8 cellular contexts compared by ENCODE assay signal in the genomic region with DNA sequence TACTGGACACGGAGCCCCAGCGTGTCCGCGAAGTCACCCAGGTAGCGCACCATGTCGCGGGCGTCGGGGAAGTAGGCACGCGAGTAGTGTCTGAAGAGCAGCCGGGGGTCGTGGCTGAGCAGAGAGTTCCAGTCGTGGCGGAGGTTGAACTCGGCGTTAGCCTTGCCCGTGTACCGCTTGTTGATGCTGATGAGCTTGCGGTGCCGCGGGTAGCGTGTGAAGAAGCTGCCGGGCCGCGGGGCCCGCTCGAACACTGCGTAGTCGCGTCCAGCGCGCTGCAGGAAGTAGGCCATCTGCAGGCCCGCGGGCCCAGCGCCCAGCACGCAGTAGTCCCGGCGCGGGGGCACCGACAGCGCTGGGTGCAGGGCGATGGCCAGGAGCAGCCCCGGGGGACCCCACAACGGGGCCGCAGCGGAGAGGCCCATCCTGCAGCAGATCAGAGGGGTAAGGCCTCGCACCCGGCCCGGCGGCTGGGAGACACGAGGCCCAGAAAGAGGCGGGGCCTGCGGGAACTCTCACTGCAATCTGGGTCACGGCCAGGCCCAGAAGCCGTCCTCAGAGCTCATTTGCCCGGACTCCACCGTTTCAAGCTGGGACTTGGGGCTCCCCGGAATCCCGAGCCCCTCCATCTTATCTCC. TPM values are rescaled to one million over a fixed set of nuclear protein-coding genes. Genes with fewer than 3 reads are reported as not detected.
DNase-seq lines count a peak whose midpoint lies in the region; ATAC-seq, FAIRE-seq and TF ChIP-seq lines count a peak whose summit lies in the region.

No MANE protein-coding gene starts in this region.

- ATAC-seq in K562: 0 out of 3 replicates have a peak, but pooled peaks have one; percentile 3
- peak in 2 of 4 donors; percentile 1 to 3 for ATAC-seq in right lobe of liver
- ATAC-seq in GM21381 (IDR thresholded peaks at IDR 0.05; ENCODE audit: unreplicated experiment): no peak
- no peak for ATAC-seq in HG02759 (IDR thresholded peaks at IDR 0.05; ENCODE audit: unreplicated experiment)
- no peak for ATAC-seq in HG03439 (IDR thresholded peaks at IDR 0.05; ENCODE audit: unreplicated experiment)

- H3K9me3 ChIP-seq in K562 (replicated peaks; ENCODE audit: control insufficient read depth, insufficient read depth, low read depth, low read length): no peaks in the 10 kb centered on the region
- no peaks in the 10 kb centered on the region for H3K9me3 ChIP-seq in right lobe of liver
- no peaks in the 10 kb centered on the region for H3K9me3 ChIP-seq in tibial nerve

- peak overlapping the region; percentile 45 to 88 for H3K9ac ChIP-seq in K562 (ENCODE audit: insufficient read depth in 1 of 2, low read depth in 2 of 2, low read length in 2 of 2)

- in situ Hi-C loops in K562 (cut with MboI): no loop called here

- no TSS peak for BruUV-seq in K562 (replicated peaks; lab: Mats Ljungman, UMichigan)

- H2AFZ ChIP-seq in K562 (ENCODE audit: low read depth, low read length): peak overlapping the region; percentile 82

- H3K4me3 ChIP-seq in K562 (peak overlapping the region; percentile 53), right lobe of liver (peak overlapping the region; percentile 59 to 63 (median 60)), tibial nerve (peak overlapping the region; percentile 47 to 73 (median 64))

- FAIRE-seq in K562 (lab: Jason Lieb, UNC): no peak

- H3K79me2 ChIP-seq in K562 (ENCODE audit: control insufficient read depth, insufficient read depth, low read length): peaks cover 17% of the 10 kb centered on the region

- peak overlapping the region; percentile 87 for H3K27ac Mint-ChIP-seq in activated T-cell treated with anti-CD3 and anti-CD28 coated beads, Interleukin-2, amount 50 U/mL, for 24 hours

- no peak for TF ChIP-seq RAD21 in K562 (CRISPR knock-in tag; conservative IDR thresholded peaks at IDR 0.05 in 1 of 2, IDR thresholded peaks at IDR 0.05 in 1 of 2)

- TF ChIP-seq EP300 in K562 (IDR thresholded peaks at IDR 0.05; ENCODE audit: low read length) (no peak), tibial nerve (IDR thresholded peaks at IDR 0.05) (no peak)

- H3K36me3 Mint-ChIP-seq in activated T-cell treated with anti-CD3 and anti-CD28 coated beads, Interleukin-2, amount 50 U/mL, for 24 hours (ENCODE audit: low read depth): peaks cover 44% of the 10 kb centered on the region

- peak overlapping the region; percentile 75 for H3K4me3 Mint-ChIP-seq in activated T-cell treated with anti-CD3 and anti-CD28 coated beads, Interleukin-2, amount 50 U/mL, for 24 hours

- TF ChIP-seq CTCF in K562 (IDR thresholded peaks at IDR 0.05 in 2 of 3, conservative IDR thresholded peaks at IDR 0.05 in 1 of 3; ENCODE audit: insufficient read depth in 2 of 3, low read depth in 1 of 3, low read length in 3 of 3): no peak
- TF ChIP-seq CTCF in right lobe of liver (IDR thresholded peaks at IDR 0.05): no peak
- no peak for TF ChIP-seq CTCF in tibial nerve (IDR thresholded peaks at IDR 0.05)

- H3K4me2 ChIP-seq in K562 (ENCODE audit: insufficient read depth, low read length): peak overlapping the region; percentile 78

- 49% methylated on average over 9 of the region's 60 CpGs for WGBS in K562 (ENCODE audit: insufficient coverage, low coverage, missing lambda C conversion rate)
- WGBS in right lobe of liver (ENCODE audit: insufficient coverage, low coverage, low lambda C conversion rate, missing lambda C conversion rate): 96% methylated on average over 18 of the region's 60 CpGs
- 94 to 95% methylated on average over 53 to 54 of the region's 60 CpGs for WGBS in tibial nerve, 2 donors

- peaks cover 19 to 31% of the 10 kb centered on the region in 2 experiments for H3K4me1 ChIP-seq in K562 (replicated peaks in 1 of 2; ENCODE audit: control insufficient read depth in 2 of 2, insufficient read depth in 2 of 2, low read length in 2 of 2)
- H3K4me1 ChIP-seq in right lobe of liver: peaks cover 0 to 22% (median 4%) of the 10 kb centered on the region in 4 donors
- peaks cover 0 to 26% (median 10%) of the 10 kb centered on the region in 4 donors for H3K4me1 ChIP-seq in tibial nerve

- no peaks in the 10 kb centered on the region for H3K9me1 ChIP-seq in K562 (ENCODE audit: control insufficient read depth, insufficient read depth, low read length)

- no peaks in the 10 kb centered on the region for H4K20me1 ChIP-seq in K562 (replicated peaks; ENCODE audit: control insufficient read depth, insufficient read depth, low read length)

- no peaks in the 10 kb centered on the region for H3K9me3 Mint-ChIP-seq in activated T-cell treated with anti-CD3 and anti-CD28 coated beads, Interleukin-2, amount 50 U/mL, for 24 hours

- POLR2A ChIA-PET in K562 (lab: Yijun Ruan, JAX): interaction anchor here (1.1 to 2.6 kb wide), 3 partner anchors 11 to 22 kb away, joined by 3 to 13 read pairs (median 4); no protein-coding TSS in a partner anchor

- H3K27me3 Mint-ChIP-seq in activated T-cell treated with anti-CD3 and anti-CD28 coated beads, Interleukin-2, amount 50 U/mL, for 24 hours: no peaks in the 10 kb centered on the region

- H3K27ac ChIP-seq in K562 (ENCODE audit: extremely low read depth, low read depth, low read length) (peak overlapping the region; percentile 66), right lobe of liver (no peak overlapping the region), tibial nerve (peak overlapping the region; percentile 83 to 91 (median 88))

- peaks cover 39% of the 10 kb centered on the region; the same call in 2 of the 3 replicates for H3K36me3 ChIP-seq in K562 (ENCODE audit: control insufficient read depth, insufficient read depth, low read length)
- peaks cover 0 to 8% (median 3%) of the 10 kb centered on the region in 4 donors for H3K36me3 ChIP-seq in right lobe of liver
- H3K36me3 ChIP-seq in tibial nerve: peaks cover 0 to 51% (median 1%) of the 10 kb centered on the region in 3 donors

- intact Hi-C loops in K562 (cut with micrococcal nuclease) (loop anchor here (2.0 kb wide), 1 partner anchor 25 kb away; a partner anchor contains a TSS), right lobe of liver (cut with DNase I) (no loop called here)

- H3K27me3 ChIP-seq in K562 (ENCODE audit: control insufficient read depth in 2 of 2, insufficient read depth in 2 of 2, low read length in 2 of 2) (no peaks in the 10 kb centered on the region), right lobe of liver (no peaks in the 10 kb centered on the region), tibial nerve (no peaks in the 10 kb centered on the region)

- peaks cover 30% of the 10 kb centered on the region for H3K4me1 Mint-ChIP-seq in activated T-cell treated with anti-CD3 and anti-CD28 coated beads, Interleukin-2, amount 50 U/mL, for 24 hours (ENCODE audit: low read depth)

- DNase-seq in activated T-cell treated with anti-CD3 and anti-CD28 coated beads, Interleukin-2, amount 50 U/mL, for 24 hours: no peak
- DNase-seq in activated T-cell treated with anti-CD3 and anti-CD28 coated beads for 4 hours (no peak), K562 (ENCODE audit: extremely low read depth in 1 of 4, low spot score in 3 of 4) (peak in 3 of 4 experiments; percentile 24 to 51 (median 40)), right lobe of liver (no peak), tibial nerve (ENCODE audit: low spot score in 2 of 2) (no peak)

- CTCF ChIA-PET in K562 (lab: Yijun Ruan, JAX; ENCODE audit: low intra/inter-chr PET ratio): no interaction called here

- TF ChIP-seq POLR2A in K562 (conservative IDR thresholded peaks at IDR 0.05) (no peak), right lobe of liver (IDR thresholded peaks at IDR 0.05) (no peak), tibial nerve (IDR thresholded peaks at IDR 0.05) (no peak)

RNA-seq across cellular contexts. Expression of a gene that starts 0.7 kb away (rescaled TPM):
- 10.1 and 19.1 TPM in 2 replicates for total RNA-seq in K562 (2011; cell fraction: chromatin; rRNA removed; ENCODE audit: low replicate concordance)
- 17.4 and 20.0 TPM in 2 replicates for total RNA-seq in K562 (2011; cell fraction: nucleolus; rRNA removed)
- 16.1 and 24.4 TPM in 2 replicates for total RNA-seq in K562 (2011; cell fraction: nucleoplasm; rRNA removed)
- total RNA-seq in K562 (2014; rRNA removed) (11.2 and 14.1 TPM in 2 replicates), K562 (2014; rRNA removed; fragmentation: Illumina TruSeq; extraction: Trizol) (5.7 and 5.8 TPM in 2 replicates), K562 (2015; rRNA removed; fragmentation: Illumina TruSeq; extraction: Trizol) (7.8 and 8.9 TPM in 2 replicates), K562 (2021) (42.3 and 48.4 TPM in 2 replicates), right lobe of liver (10 to 100 TPM in 4 of 6 experiments, 1 to 10 TPM in 2; 9.6 to 14.0 (median 11.8) TPM), tibial nerve (10 to 100 TPM in 3 of 4 donors, 1 to 10 TPM in 1; 3.1 to 13.7 (median 13.1) TPM)
- polyA plus RNA-seq in K562 (2011; rRNA removed) (2.8 and 3.8 TPM in 2 replicates), K562 (2014; fragmentation: Illumina TruSeq; extraction: Trizol) (19.8 and 20.6 TPM in 2 replicates), K562 (2014; fragmentation: Nextera tagmentation; extraction: Ambion mirVana) (1 to 10 TPM; 5.4 to 5.7 TPM), K562 (2014; rRNA removed) (10.1 and 14.3 TPM in 2 replicates)
- polyA plus RNA-seq in K562 (2011; cell fraction: cytosol; rRNA removed): 4.5 and 6.9 TPM in 2 replicates
- 5.0 and 9.6 TPM in 2 replicates for polyA plus RNA-seq in K562 (2011; cell fraction: nucleus; rRNA removed)
- polyA plus RNA-seq in K562 (2012): 15.8 and 21.8 TPM in 2 replicates
- polyA minus RNA-seq in K562 (2011; rRNA and poly(A)+ RNA removed): 4.2 and 5.8 TPM in 2 replicates
- 11.1 and 14.3 TPM in 2 replicates for polyA minus RNA-seq in K562 (2011; cell fraction: cytosol; rRNA and poly(A)+ RNA removed)
- 4.0 and 4.6 TPM in 2 replicates for polyA minus RNA-seq in K562 (2011; cell fraction: nucleus; rRNA and poly(A)+ RNA removed)

RNA-seq across cellular contexts. Expression of a gene that starts 22.8 kb away (rescaled TPM):
- total RNA-seq in K562 (2011; cell fraction: chromatin; rRNA removed; ENCODE audit: low replicate concordance): 224 and 314 TPM in 2 replicates
- 208 and 235 TPM in 2 replicates for total RNA-seq in K562 (2011; cell fraction: nucleolus; rRNA removed)
- total RNA-seq in K562 (2011; cell fraction: nucleoplasm; rRNA removed): 194 and 205 TPM in 2 replicates
- total RNA-seq in K562 (2014; rRNA removed) (279 and 290 TPM in 2 replicates), K562 (2014; rRNA removed; fragmentation: Illumina TruSeq; extraction: Trizol) (256 and 278 TPM in 2 replicates), K562 (2015; rRNA removed; fragmentation: Illumina TruSeq; extraction: Trizol) (265 and 279 TPM in 2 replicates), K562 (2021) (191 and 207 TPM in 2 replicates), right lobe of liver (100 to 1,000 TPM in 2 of 6 experiments, 10 to 100 TPM in 4; 34.9 to 141 (median 50.1) TPM), tibial nerve (100 to 1,000 TPM; 200 to 272 (median 238) TPM)
- polyA plus RNA-seq in K562 (2011; rRNA removed) (397 and 422 TPM in 2 replicates), K562 (2014; fragmentation: Illumina TruSeq; extraction: Trizol) (368 and 398 TPM in 2 replicates), K562 (2014; fragmentation: Nextera tagmentation; extraction: Ambion mirVana) (100 to 1,000 TPM; 199 to 351 TPM), K562 (2014; rRNA removed) (278 and 293 TPM in 2 replicates)
- 502 and 509 TPM in 2 replicates for polyA plus RNA-seq in K562 (2011; cell fraction: cytosol; rRNA removed)
- 297 TPM in 2 replicates for polyA plus RNA-seq in K562 (2011; cell fraction: nucleus; rRNA removed)
- polyA plus RNA-seq in K562 (2012): 208 and 287 TPM in 2 replicates
- polyA minus RNA-seq in K562 (2011; rRNA and poly(A)+ RNA removed): 513 and 629 TPM in 2 replicates
- 261 and 266 TPM in 2 replicates for polyA minus RNA-seq in K562 (2011; cell fraction: cytosol; rRNA and poly(A)+ RNA removed)
- polyA minus RNA-seq in K562 (2011; cell fraction: nucleus; rRNA and poly(A)+ RNA removed): 122 and 177 TPM in 2 replicates

RNA-seq across cellular contexts. Expression of a gene that starts 24.7 kb away (rescaled TPM):
- total RNA-seq in K562 (2011; cell fraction: chromatin; rRNA removed; ENCODE audit: low replicate concordance): 17.4 and 41.4 TPM in 2 replicates
- total RNA-seq in K562 (2011; cell fraction: nucleolus; rRNA removed): 38.5 and 47.9 TPM in 2 replicates
- 38.9 and 53.1 TPM in 2 replicates for total RNA-seq in K562 (2011; cell fraction: nucleoplasm; rRNA removed)
- total RNA-seq in K562 (2014; rRNA removed) (95.0 and 111 TPM in 2 replicates), K562 (2014; rRNA removed; fragmentation: Illumina TruSeq; extraction: Trizol) (46.2 and 48.5 TPM in 2 replicates), K562 (2015; rRNA removed; fragmentation: Illumina TruSeq; extraction: Trizol) (48.6 and 55.6 TPM in 2 replicates), K562 (2021) (118 TPM in 2 replicates), right lobe of liver (10 to 100 TPM; 56.0 to 94.8 (median 67.2) TPM), tibial nerve (10 to 100 TPM; 50.4 to 83.5 (median 68.0) TPM)
- polyA plus RNA-seq in K562 (2011; rRNA removed) (163 and 187 TPM in 2 replicates), K562 (2014; fragmentation: Illumina TruSeq; extraction: Trizol) (108 and 125 TPM in 2 replicates), K562 (2014; fragmentation: Nextera tagmentation; extraction: Ambion mirVana) (100 to 1,000 TPM; 306 to 399 TPM), K562 (2014; rRNA removed) (160 and 186 TPM in 2 replicates)
- 281 and 292 TPM in 2 replicates for polyA plus RNA-seq in K562 (2011; cell fraction: cytosol; rRNA removed)
- polyA plus RNA-seq in K562 (2011; cell fraction: nucleus; rRNA removed): 107 and 113 TPM in 2 replicates
- 124 and 188 TPM in 2 replicates for polyA plus RNA-seq in K562 (2012)
- polyA minus RNA-seq in K562 (2011; rRNA and poly(A)+ RNA removed): 149 and 167 TPM in 2 replicates
- 55.2 and 64.8 TPM in 2 replicates for polyA minus RNA-seq in K562 (2011; cell fraction: cytosol; rRNA and poly(A)+ RNA removed)
- polyA minus RNA-seq in K562 (2011; cell fraction: nucleus; rRNA and poly(A)+ RNA removed): 13.1 and 24.8 TPM in 2 replicates

Comparison
In these comparisons a context has a peak if more than half of its experiments do, and no peak if none do; other contexts are left out.
1. DNase-seq: peak in K562 (3 of 4); none in activated T-cell treated with anti-CD3 and anti-CD28 coated beads, Interleukin-2, amount 50 U/mL, for 24 hours (single experiment), activated T-cell treated with anti-CD3 and anti-CD28 coated beads for 4 hours (single experiment), right lobe of liver (0 of 3) and tibial nerve (0 of 2).
2. H3K27ac ChIP-seq: peak in K562 (single experiment) and tibial nerve (4 of 4); none in right lobe of liver (0 of 3).
3. Peak in every context shown above with its lines, with median percentiles within 50 percentile points of each other: H3K4me3 ChIP-seq.